1 cellular context compared by ENCODE assay signal in genomic region chr17:45116434-45117016, GRCh38.
TF ChIP-seq lines count a peak whose summit lies in the region.

No MANE protein-coding gene starts in this region.

TF ChIP-seq in SK-N-SH, 30 proteins besides CTCF, POLR2A, EP300 and RAD21 (continued from another document):
- TF ChIP-seq ZBTB33 (IDR thresholded peaks at IDR 0.05; ENCODE audit: borderline replicate concordance, low read depth): no peak
